ENCODE assay signal across 1 cellular context in the genomic region with DNA sequence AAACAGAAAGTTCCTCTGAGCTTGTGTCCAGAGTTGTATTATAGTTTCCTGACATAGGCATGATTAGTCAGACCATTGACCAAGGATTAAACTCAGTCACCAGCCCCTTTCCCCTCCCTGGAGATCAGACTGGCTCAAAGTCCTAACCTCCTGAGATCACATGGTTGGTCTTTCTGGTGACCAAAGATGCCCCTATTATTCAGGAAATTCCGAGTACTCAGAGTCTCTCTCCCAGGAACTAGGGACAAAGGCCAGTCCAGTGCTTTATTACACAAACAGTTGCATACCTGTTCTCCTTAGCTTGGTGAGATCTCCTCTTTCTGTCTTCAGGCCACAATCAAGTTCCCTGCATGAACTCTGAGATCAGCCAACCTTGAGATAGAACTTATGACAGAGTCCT.
TF ChIP-seq lines count a peak whose summit lies in the region.

No MANE protein-coding gene starts in this region.

TF ChIP-seq in HepG2, 621 proteins besides CTCF, POLR2A, EP300 and RAD21 (continues in another document):
- TF ChIP-seq SAP130 (CRISPR knock-in tag; IDR thresholded peaks at IDR 0.05; ENCODE audit: low read depth), result peak; percentile 44
- peak; percentile 72; the same call in 1 of the 2 replicates for TF ChIP-seq NCOR1 (IDR thresholded peaks at IDR 0.05; ENCODE audit: borderline replicate concordance, low read length)
- TF ChIP-seq SALL1 (CRISPR knock-in tag; IDR thresholded peaks at IDR 0.05), result peak; percentile 48; the same call in 1 of the 2 replicates
- TF ChIP-seq, protein P1, sequence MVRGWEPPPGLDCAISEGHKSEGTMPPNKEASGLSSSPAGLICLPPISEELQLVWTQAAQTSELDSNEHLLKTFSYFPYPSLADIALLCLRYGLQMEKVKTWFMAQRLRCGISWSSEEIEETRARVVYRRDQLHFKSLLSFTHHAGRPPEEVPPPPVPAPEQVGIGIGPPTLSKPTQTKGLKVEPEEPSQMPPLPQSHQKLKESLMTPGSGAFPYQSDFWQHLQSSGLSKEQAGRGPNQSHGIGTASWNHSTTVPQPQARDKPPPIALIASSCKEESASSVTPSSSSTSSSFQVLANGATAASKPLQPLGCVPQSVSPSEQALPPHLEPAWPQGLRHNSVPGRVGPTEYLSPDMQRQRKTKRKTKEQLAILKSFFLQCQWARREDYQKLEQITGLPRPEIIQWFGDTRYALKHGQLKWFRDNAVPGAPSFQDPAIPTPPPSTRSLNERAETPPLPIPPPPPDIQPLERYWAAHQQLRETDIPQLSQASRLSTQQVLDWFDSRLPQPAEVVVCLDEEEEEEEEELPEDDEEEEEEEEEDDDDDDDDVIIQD (CRISPR knock-in tag; IDR thresholded peaks at IDR 0.05; ENCODE audit: low read depth), result 0 out of 2 replicates have a peak, but pooled peaks have one; percentile 79
- 0 out of 4 replicates have a peak, but pooled peaks of 1 of the 2 experiments have one; percentile 10 for TF ChIP-seq MAFK (conservative IDR thresholded peaks at IDR 0.05 in 1 of 2, IDR thresholded peaks at IDR 0.05 in 1 of 2; ENCODE audit: low read length in 2 of 2)
- TF ChIP-seq, protein P2, sequence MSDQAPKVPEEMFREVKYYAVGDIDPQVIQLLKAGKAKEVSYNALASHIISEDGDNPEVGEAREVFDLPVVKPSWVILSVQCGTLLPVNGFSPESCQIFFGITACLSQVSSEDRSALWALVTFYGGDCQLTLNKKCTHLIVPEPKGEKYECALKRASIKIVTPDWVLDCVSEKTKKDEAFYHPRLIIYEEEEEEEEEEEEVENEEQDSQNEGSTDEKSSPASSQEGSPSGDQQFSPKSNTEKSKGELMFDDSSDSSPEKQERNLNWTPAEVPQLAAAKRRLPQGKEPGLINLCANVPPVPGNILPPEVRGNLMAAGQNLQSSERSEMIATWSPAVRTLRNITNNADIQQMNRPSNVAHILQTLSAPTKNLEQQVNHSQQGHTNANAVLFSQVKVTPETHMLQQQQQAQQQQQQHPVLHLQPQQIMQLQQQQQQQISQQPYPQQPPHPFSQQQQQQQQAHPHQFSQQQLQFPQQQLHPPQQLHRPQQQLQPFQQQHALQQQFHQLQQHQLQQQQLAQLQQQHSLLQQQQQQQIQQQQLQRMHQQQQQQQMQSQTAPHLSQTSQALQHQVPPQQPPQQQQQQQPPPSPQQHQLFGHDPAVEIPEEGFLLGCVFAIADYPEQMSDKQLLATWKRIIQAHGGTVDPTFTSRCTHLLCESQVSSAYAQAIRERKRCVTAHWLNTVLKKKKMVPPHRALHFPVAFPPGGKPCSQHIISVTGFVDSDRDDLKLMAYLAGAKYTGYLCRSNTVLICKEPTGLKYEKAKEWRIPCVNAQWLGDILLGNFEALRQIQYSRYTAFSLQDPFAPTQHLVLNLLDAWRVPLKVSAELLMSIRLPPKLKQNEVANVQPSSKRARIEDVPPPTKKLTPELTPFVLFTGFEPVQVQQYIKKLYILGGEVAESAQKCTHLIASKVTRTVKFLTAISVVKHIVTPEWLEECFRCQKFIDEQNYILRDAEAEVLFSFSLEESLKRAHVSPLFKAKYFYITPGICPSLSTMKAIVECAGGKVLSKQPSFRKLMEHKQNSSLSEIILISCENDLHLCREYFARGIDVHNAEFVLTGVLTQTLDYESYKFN (CRISPR knock-in tag; conservative IDR thresholded peaks at IDR 0.05), result peak; percentile 65
- peak; percentile 64 for TF ChIP-seq HNF4G (IDR thresholded peaks at IDR 0.05; ENCODE audit: borderline replicate concordance, low read depth, low read length)
- no peak for TF ChIP-seq HNF4G (CRISPR knock-in tag; IDR thresholded peaks at IDR 0.05; ENCODE audit: borderline replicate concordance, low read depth)
- TF ChIP-seq ZSCAN29 (CRISPR knock-in tag; conservative IDR thresholded peaks at IDR 0.05), result 0 out of 2 replicates have a peak, but pooled peaks have one; percentile 61
- TF ChIP-seq GATAD2A (CRISPR knock-in tag; IDR thresholded peaks at IDR 0.05), result peak; percentile 44; the same call in 1 of the 2 replicates
- TF ChIP-seq THAP11 (CRISPR knock-in tag; IDR thresholded peaks at IDR 0.05), result 0 out of 2 replicates have a peak, but pooled peaks have one; percentile 21
- no peak for TF ChIP-seq ZNF709 (CRISPR knock-in tag; IDR thresholded peaks at IDR 0.05)
- TF ChIP-seq, protein P3, sequence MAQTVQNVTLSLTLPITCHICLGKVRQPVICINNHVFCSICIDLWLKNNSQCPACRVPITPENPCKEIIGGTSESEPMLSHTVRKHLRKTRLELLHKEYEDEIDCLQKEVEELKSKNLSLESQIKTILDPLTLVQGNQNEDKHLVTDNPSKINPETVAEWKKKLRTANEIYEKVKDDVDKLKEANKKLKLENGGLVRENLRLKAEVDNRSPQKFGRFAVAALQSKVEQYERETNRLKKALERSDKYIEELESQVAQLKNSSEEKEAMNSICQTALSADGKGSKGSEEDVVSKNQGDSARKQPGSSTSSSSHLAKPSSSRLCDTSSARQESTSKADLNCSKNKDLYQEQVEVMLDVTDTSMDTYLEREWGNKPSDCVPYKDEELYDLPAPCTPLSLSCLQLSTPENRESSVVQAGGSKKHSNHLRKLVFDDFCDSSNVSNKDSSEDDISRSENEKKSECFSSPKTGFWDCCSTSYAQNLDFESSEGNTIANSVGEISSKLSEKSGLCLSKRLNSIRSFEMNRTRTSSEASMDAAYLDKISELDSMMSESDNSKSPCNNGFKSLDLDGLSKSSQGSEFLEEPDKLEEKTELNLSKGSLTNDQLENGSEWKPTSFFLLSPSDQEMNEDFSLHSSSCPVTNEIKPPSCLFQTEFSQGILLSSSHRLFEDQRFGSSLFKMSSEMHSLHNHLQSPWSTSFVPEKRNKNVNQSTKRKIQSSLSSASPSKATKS (CRISPR knock-in tag; IDR thresholded peaks at IDR 0.05), result no peak
- no peak for TF ChIP-seq TOPORS (CRISPR knock-in tag; IDR thresholded peaks at IDR 0.05)
- TF ChIP-seq, protein P4, sequence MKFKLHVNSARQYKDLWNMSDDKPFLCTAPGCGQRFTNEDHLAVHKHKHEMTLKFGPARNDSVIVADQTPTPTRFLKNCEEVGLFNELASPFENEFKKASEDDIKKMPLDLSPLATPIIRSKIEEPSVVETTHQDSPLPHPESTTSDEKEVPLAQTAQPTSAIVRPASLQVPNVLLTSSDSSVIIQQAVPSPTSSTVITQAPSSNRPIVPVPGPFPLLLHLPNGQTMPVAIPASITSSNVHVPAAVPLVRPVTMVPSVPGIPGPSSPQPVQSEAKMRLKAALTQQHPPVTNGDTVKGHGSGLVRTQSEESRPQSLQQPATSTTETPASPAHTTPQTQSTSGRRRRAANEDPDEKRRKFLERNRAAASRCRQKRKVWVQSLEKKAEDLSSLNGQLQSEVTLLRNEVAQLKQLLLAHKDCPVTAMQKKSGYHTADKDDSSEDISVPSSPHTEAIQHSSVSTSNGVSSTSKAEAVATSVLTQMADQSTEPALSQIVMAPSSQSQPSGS (CRISPR knock-in tag; IDR thresholded peaks at IDR 0.05), result no peak
- TF ChIP-seq MTF2 (CRISPR knock-in tag; IDR thresholded peaks at IDR 0.05; ENCODE audit: borderline replicate concordance), result no peak
- TF ChIP-seq, protein P5, sequence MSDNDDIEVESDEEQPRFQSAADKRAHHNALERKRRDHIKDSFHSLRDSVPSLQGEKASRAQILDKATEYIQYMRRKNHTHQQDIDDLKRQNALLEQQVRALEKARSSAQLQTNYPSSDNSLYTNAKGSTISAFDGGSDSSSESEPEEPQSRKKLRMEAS (IDR thresholded peaks at IDR 0.05), result 0 out of 2 replicates have a peak, but pooled peaks have one; percentile 16
- no peak for TF ChIP-seq LCORL (IDR thresholded peaks at IDR 0.05)
- TF ChIP-seq LCORL (CRISPR knock-in tag; IDR thresholded peaks at IDR 0.05), result peak; percentile 72; the same call in 1 of the 2 replicates
- peak; percentile 38; the same call in 1 of the 2 replicates for TF ChIP-seq SOX5 (CRISPR knock-in tag; IDR thresholded peaks at IDR 0.05; ENCODE audit: borderline replicate concordance)
- 0 out of 2 replicates have a peak, but pooled peaks have one; percentile 34 for TF ChIP-seq ERF (CRISPR knock-in tag; IDR thresholded peaks at IDR 0.05)
- TF ChIP-seq, protein P6, sequence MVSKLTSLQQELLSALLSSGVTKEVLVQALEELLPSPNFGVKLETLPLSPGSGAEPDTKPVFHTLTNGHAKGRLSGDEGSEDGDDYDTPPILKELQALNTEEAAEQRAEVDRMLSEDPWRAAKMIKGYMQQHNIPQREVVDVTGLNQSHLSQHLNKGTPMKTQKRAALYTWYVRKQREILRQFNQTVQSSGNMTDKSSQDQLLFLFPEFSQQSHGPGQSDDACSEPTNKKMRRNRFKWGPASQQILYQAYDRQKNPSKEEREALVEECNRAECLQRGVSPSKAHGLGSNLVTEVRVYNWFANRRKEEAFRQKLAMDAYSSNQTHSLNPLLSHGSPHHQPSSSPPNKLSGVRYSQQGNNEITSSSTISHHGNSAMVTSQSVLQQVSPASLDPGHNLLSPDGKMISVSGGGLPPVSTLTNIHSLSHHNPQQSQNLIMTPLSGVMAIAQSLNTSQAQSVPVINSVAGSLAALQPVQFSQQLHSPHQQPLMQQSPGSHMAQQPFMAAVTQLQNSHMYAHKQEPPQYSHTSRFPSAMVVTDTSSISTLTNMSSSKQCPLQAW (CRISPR knock-in tag; IDR thresholded peaks at IDR 0.05), result 0 out of 2 replicates have a peak, but pooled peaks have one; percentile 32
- TF ChIP-seq RNF2 (conservative IDR thresholded peaks at IDR 0.05; ENCODE audit: low read depth), result no peak
- TF ChIP-seq ZNF629 (CRISPR knock-in tag; conservative IDR thresholded peaks at IDR 0.05), result no peak
- peak; percentile 27; the same call in 1 of the 2 replicates for TF ChIP-seq HMG20A (CRISPR knock-in tag; IDR thresholded peaks at IDR 0.05; ENCODE audit: borderline replicate concordance)
- TF ChIP-seq ZC3H13 (CRISPR knock-in tag; IDR thresholded peaks at IDR 0.05), result no peak
- TF ChIP-seq, protein P7, sequence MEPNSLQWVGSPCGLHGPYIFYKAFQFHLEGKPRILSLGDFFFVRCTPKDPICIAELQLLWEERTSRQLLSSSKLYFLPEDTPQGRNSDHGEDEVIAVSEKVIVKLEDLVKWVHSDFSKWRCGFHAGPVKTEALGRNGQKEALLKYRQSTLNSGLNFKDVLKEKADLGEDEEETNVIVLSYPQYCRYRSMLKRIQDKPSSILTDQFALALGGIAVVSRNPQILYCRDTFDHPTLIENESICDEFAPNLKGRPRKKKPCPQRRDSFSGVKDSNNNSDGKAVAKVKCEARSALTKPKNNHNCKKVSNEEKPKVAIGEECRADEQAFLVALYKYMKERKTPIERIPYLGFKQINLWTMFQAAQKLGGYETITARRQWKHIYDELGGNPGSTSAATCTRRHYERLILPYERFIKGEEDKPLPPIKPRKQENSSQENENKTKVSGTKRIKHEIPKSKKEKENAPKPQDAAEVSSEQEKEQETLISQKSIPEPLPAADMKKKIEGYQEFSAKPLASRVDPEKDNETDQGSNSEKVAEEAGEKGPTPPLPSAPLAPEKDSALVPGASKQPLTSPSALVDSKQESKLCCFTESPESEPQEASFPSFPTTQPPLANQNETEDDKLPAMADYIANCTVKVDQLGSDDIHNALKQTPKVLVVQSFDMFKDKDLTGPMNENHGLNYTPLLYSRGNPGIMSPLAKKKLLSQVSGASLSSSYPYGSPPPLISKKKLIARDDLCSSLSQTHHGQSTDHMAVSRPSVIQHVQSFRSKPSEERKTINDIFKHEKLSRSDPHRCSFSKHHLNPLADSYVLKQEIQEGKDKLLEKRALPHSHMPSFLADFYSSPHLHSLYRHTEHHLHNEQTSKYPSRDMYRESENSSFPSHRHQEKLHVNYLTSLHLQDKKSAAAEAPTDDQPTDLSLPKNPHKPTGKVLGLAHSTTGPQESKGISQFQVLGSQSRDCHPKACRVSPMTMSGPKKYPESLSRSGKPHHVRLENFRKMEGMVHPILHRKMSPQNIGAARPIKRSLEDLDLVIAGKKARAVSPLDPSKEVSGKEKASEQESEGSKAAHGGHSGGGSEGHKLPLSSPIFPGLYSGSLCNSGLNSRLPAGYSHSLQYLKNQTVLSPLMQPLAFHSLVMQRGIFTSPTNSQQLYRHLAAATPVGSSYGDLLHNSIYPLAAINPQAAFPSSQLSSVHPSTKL (CRISPR knock-in tag; IDR thresholded peaks at IDR 0.05), result peak; percentile 69
- peak; percentile 68 for TF ChIP-seq ZNF878 (CRISPR knock-in tag; IDR thresholded peaks at IDR 0.05)
- TF ChIP-seq, protein P8, sequence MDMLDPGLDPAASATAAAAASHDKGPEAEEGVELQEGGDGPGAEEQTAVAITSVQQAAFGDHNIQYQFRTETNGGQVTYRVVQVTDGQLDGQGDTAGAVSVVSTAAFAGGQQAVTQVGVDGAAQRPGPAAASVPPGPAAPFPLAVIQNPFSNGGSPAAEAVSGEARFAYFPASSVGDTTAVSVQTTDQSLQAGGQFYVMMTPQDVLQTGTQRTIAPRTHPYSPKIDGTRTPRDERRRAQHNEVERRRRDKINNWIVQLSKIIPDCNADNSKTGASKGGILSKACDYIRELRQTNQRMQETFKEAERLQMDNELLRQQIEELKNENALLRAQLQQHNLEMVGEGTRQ (IDR thresholded peaks at IDR 0.05; ENCODE audit: low read depth, low read length), result no peak
- TF ChIP-seq, protein P8 (CRISPR knock-in tag; IDR thresholded peaks at IDR 0.05; ENCODE audit: borderline replicate concordance), result peak; percentile 41; the same call in 1 of the 2 replicates
- TF ChIP-seq ETV5 (CRISPR knock-in tag; IDR thresholded peaks at IDR 0.05; ENCODE audit: borderline replicate concordance), result peak; percentile 30; the same call in 1 of the 2 replicates
- peak; percentile 15 for TF ChIP-seq SKI (IDR thresholded peaks at IDR 0.05; ENCODE audit: partially characterized antibody)
- TF ChIP-seq HNF4A (CRISPR knock-in tag; IDR thresholded peaks at IDR 0.05), result peak; percentile 81
- TF ChIP-seq, protein P9, sequence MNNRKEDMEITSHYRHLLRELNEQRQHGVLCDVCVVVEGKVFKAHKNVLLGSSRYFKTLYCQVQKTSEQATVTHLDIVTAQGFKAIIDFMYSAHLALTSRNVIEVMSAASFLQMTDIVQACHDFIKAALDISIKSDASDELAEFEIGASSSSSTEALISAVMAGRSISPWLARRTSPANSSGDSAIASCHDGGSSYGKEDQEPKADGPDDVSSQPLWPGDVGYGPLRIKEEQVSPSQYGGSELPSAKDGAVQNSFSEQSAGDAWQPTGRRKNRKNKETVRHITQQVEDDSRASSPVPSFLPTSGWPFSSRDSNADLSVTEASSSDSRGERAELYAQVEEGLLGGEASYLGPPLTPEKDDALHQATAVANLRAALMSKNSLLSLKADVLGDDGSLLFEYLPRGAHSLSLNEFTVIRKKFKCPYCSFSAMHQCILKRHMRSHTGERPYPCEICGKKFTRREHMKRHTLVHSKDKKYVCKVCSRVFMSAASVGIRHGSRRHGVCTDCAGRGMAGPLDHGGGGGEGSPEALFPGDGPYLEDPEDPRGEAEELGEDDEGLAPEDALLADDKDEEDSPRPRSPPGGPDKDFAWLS (CRISPR knock-in tag; IDR thresholded peaks at IDR 0.05; ENCODE audit: borderline replicate concordance), result no peak
- no peak for TF ChIP-seq ARHGAP35 (CRISPR knock-in tag; IDR thresholded peaks at IDR 0.05; ENCODE audit: borderline replicate concordance)
- peak; percentile 44; the same call in 1 of the 2 replicates for TF ChIP-seq BCL6 (CRISPR knock-in tag; IDR thresholded peaks at IDR 0.05)
